Comparison of ENCODE assay signal across 8 cellular contexts in the genomic region with DNA sequence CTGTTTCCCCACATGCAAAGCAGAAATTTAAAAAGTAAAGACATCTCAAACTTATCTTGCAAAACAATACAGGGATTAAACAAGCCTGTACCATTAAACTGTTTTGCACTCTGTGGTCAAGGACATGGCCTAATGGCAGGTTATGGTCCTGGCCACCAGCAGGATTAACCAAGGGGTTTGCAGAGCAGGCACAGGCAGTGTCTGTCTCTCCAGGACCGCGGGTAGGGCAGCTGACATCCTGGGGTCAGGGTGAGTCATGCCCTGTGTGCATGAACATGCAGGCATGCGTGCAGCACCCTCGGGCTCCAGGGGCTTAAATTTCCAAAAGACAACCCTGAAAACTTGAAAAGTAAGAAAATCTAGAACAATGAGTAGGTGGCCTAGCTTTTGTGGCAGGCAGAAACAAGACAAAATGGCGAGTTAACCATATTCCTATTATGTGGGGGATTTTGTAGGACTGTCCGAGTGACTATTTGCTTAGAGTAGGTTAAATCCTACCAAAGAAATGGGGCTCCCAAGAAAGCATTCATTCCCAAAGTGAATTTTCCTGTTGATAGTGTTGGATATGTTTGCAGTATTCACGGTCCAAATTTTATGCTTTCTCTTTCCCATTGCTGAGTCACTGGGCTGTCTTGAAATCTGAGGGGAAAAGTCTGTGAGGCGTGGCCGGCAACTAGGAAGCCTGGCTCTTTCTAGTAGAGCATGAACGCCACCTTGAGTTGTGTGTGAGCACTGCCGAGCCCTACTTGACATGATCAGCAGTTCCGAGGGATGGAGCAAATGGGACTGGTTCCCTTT.
DNase-seq lines count a peak whose midpoint lies in the region; ATAC-seq and TF ChIP-seq lines count a peak whose summit lies in the region.

No MANE protein-coding gene starts in this region.

- no peak overlapping the region for H3K4me3 Mint-ChIP-seq in CD8-positive, alpha-beta T cell
- peak overlapping the region; percentile 46 for H3K4me3 Mint-ChIP-seq in mesothelial cell of epicardium

- CTCF ChIA-PET in CD8-positive, alpha-beta T cell (lab: Charles Lee), result no interaction called here

- no peaks in the 10 kb centered on the region for H3K9me3 ChIP-seq in CD8-positive, alpha-beta T cell (ENCODE audit: low read length)

- no peaks in the 10 kb centered on the region for H3K36me3 ChIP-seq in CD8-positive, alpha-beta T cell (ENCODE audit: insufficient read depth, low read length)

- H3K9me3 Mint-ChIP-seq in CD8-positive, alpha-beta T cell, result peaks cover 4% of the 10 kb centered on the region
- H3K9me3 Mint-ChIP-seq in mesothelial cell of epicardium, result peaks cover 14% of the 10 kb centered on the region

- TF ChIP-seq CTCF in CD8-positive, alpha-beta T cell (IDR thresholded peaks at IDR 0.05), result no peak
- TF ChIP-seq CTCF in mesothelial cell of epicardium (IDR thresholded peaks at IDR 0.05; ENCODE audit: unreplicated experiment), result peak; percentile 70

- intact Hi-C loops in CD8-positive, alpha-beta T cell (cut with DNase I, micrococcal nuclease), result loop anchor here in 1 of 2 experiments (10.0 kb wide), 1 partner anchor 225 kb away; no protein-coding TSS in a partner anchor

- H3K4me1 Mint-ChIP-seq in CD8-positive, alpha-beta T cell (ENCODE audit: low read depth), result peaks cover 9% of the 10 kb centered on the region
- H3K4me1 Mint-ChIP-seq in mesothelial cell of epicardium, result peaks cover 12% of the 10 kb centered on the region

- no peaks in the 10 kb centered on the region for H3K4me1 ChIP-seq in CD8-positive, alpha-beta T cell (ENCODE audit: insufficient read depth, low read length)

- H3K27me3 ChIP-seq in CD8-positive, alpha-beta T cell (ENCODE audit: insufficient read depth, low read length), result no peaks in the 10 kb centered on the region

- DNase-seq in CD8-positive, alpha-beta T cell, result peak in 6 of 7 experiments; percentile 2 to 50 (median 13)
- DNase-seq in NCI-H460 (ENCODE audit: extremely low read depth, low read depth) (peak; percentile 93), epithelial cell of prostate (ENCODE audit: low read depth, low spot score) (peak; percentile 62), mesothelial cell of epicardium (ENCODE audit: low spot score in 2 of 2, unreplicated experiment in 2 of 2) (peak; percentile 52 to 79)
- peak; percentile 10 for DNase-seq in activated CD4-positive, alpha-beta T cell treated with anti-CD3 and anti-CD28 coated beads, Interleukin-2, amount 50 U/mL, for 1 hour
- peak; percentile 70 for DNase-seq in stimulated activated CD8-positive, alpha-beta memory T cell treated with anti-CD3 and anti-CD28 coated beads, Interleukin-4, amount 100 ng/mL, for 48 hours

- no peaks in the 10 kb centered on the region for H3K36me3 Mint-ChIP-seq in CD8-positive, alpha-beta T cell
- no peaks in the 10 kb centered on the region for H3K36me3 Mint-ChIP-seq in mesothelial cell of epicardium

- POLR2A ChIA-PET in CD8-positive, alpha-beta T cell (lab: Charles Lee), result no interaction called here

- no peak overlapping the region for H3K27ac ChIP-seq in CD8-positive, alpha-beta T cell (ENCODE audit: low read depth, low read length)
- H3K27ac ChIP-seq in epithelial cell of prostate, result peak overlapping the region; percentile 66

- ATAC-seq in CD8-positive, alpha-beta T cell, result peak; percentile 29
- ATAC-seq in GM19397 (IDR thresholded peaks at IDR 0.05; ENCODE audit: unreplicated experiment) (peak; percentile 62), HG03469 (IDR thresholded peaks at IDR 0.05; ENCODE audit: unreplicated experiment) (peak; percentile 68)

- H3K4me3 ChIP-seq in CD8-positive, alpha-beta T cell (ENCODE audit: low read depth, low read length), result no peak overlapping the region

- no peak overlapping the region for H3K27ac Mint-ChIP-seq in CD8-positive, alpha-beta T cell
- H3K27ac Mint-ChIP-seq in mesothelial cell of epicardium, result peak overlapping the region; percentile 65

- no peaks in the 10 kb centered on the region for H3K27me3 Mint-ChIP-seq in CD8-positive, alpha-beta T cell (ENCODE audit: low read depth)
- no peaks in the 10 kb centered on the region for H3K27me3 Mint-ChIP-seq in mesothelial cell of epicardium (ENCODE audit: low read depth)

Comparison
In these comparisons a context has a peak if more than half of its experiments do, and no peak if none do; other contexts are left out.
1. DNase-seq: peak in every context shown above with its lines; median percentile 93 in NCI-H460; 70 in stimulated activated CD8-positive, alpha-beta memory T cell treated with anti-CD3 and anti-CD28 coated beads, Interleukin-4, amount 100 ng/mL, for 48 hours; 66 in mesothelial cell of epicardium; 62 in epithelial cell of prostate; 13 in CD8-positive, alpha-beta T cell; 10 in activated CD4-positive, alpha-beta T cell treated with anti-CD3 and anti-CD28 coated beads, Interleukin-2, amount 50 U/mL, for 1 hour.